8 cellular contexts compared by ENCODE assay signal in the genomic region with DNA sequence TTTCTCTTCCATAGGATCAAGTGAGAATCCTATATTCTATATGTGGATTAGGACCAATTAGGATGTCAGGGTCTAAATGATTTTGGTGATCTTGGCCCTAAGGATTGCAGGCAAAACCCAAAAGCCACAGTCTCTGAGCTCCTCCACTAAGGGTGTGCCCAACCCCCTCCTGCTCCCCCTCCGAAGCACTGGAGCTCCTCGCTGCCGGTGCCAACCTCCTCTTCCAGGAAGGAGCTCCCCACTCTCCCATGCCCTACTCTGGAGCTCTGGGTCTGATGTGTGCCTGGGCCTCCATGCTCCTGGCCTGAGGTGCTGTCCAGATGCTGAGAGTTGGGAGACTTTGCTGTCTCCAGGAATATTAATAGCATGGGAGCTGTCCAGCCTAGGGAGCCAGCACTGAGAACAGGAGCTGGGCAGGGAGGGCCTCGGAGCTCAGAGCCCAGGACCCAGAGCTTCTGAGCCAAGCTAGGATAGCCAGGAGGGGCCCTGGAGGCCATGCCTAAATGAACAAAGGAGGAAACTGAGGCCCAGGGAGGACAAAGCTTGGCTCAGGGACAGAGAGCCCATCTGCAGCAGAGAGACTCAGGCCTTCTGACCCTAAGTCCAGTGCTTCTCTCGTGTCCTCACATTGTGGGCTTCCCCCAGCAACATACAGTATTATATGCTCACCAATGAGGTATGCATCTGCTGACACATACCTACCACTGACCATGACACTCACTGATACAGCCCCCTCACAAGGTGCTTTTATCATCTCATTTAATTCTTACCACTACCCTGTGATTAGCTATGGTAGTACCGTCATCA. TPM values are rescaled to one million over a fixed set of nuclear protein-coding genes. Genes with fewer than 3 reads are reported as not detected.
DNase-seq lines count a peak whose midpoint lies in the region; ATAC-seq and TF ChIP-seq lines count a peak whose summit lies in the region.

No MANE protein-coding gene starts in this region.

- in situ Hi-C loops in Panc1 (cut with HindIII; ENCODE audit: low pct_unique_long_range_greater_than_20kb, low sequenced_read_pairs) = no loop called here

- POLR2A ChIA-PET in Panc1 (lab: Charles Lee) = interaction anchor here (0.8 kb wide), 1 partner anchor 424 kb away, joined by 12 read pairs; no protein-coding TSS in a partner anchor

- no peaks in the 10 kb centered on the region for H3K27me3 ChIP-seq in Panc1 (ENCODE audit: control insufficient read depth, insufficient read depth, low read length)

- H3K9me3 ChIP-seq in Panc1 (ENCODE audit: control insufficient read depth, insufficient read depth, low read depth, low read length) = no peaks in the 10 kb centered on the region

- H3K9me3 Mint-ChIP-seq in osteocyte (ENCODE audit: unreplicated experiment) = no peaks in the 10 kb centered on the region
- H3K9me3 Mint-ChIP-seq in natural killer cell treated with Interleukin-12 subunit alpha and Interleukin-12 subunit beta and Interleukin-15 and Interleukin-18, amount 100 ng/mL, for 72 hours = no peaks in the 10 kb centered on the region

- no TSS peak for BruUV-seq in Panc1 (replicated peaks; lab: Mats Ljungman, UMichigan)

- H3K4me3 ChIP-seq in Panc1 (ENCODE audit: low read depth in 2 of 2, low read length in 2 of 2) (no peak overlapping the region), epithelial cell of proximal tubule (ENCODE audit: low read depth, low read length) (no peak overlapping the region)

- TF ChIP-seq CTCF in Panc1 (IDR thresholded peaks at IDR 0.05) (no peak), epithelial cell of proximal tubule (conservative IDR thresholded peaks at IDR 0.05; ENCODE audit: low read depth, low read length) (no peak), osteocyte (IDR thresholded peaks at IDR 0.05) (no peak)

- H3K27ac ChIP-seq in Panc1 (ENCODE audit: low read length) = no peak overlapping the region

- H3K27ac Mint-ChIP-seq in osteocyte (ENCODE audit: unreplicated experiment) = no peak overlapping the region
- peak overlapping the region in 1 of 2 donors; percentile 41 for H3K27ac Mint-ChIP-seq in natural killer cell treated with Interleukin-12 subunit alpha and Interleukin-12 subunit beta and Interleukin-15 and Interleukin-18, amount 100 ng/mL, for 72 hours

- H3K27me3 Mint-ChIP-seq in osteocyte (ENCODE audit: unreplicated experiment) = no peaks in the 10 kb centered on the region
- no peaks in the 10 kb centered on the region for H3K27me3 Mint-ChIP-seq in natural killer cell treated with Interleukin-12 subunit alpha and Interleukin-12 subunit beta and Interleukin-15 and Interleukin-18, amount 100 ng/mL, for 72 hours

- CTCF ChIA-PET in Panc1 (lab: Charles Lee) = interaction anchor here (0.6 to 0.7 kb wide), 2 partner anchors 21 to 27 kb away, joined by 3 read pairs; no protein-coding TSS in a partner anchor

- H3K36me3 Mint-ChIP-seq in osteocyte (ENCODE audit: unreplicated experiment) = no peaks in the 10 kb centered on the region
- H3K36me3 Mint-ChIP-seq in natural killer cell treated with Interleukin-12 subunit alpha and Interleukin-12 subunit beta and Interleukin-15 and Interleukin-18, amount 100 ng/mL, for 72 hours = no peaks in the 10 kb centered on the region

- intact Hi-C loops in Panc1 (cut with micrococcal nuclease; ENCODE audit: unreplicated experiment) = no loop called here

- H3K4me1 Mint-ChIP-seq in osteocyte (ENCODE audit: unreplicated experiment) = no peaks in the 10 kb centered on the region
- peaks cover 4 to 8% of the 10 kb centered on the region in 2 donors for H3K4me1 Mint-ChIP-seq in natural killer cell treated with Interleukin-12 subunit alpha and Interleukin-12 subunit beta and Interleukin-15 and Interleukin-18, amount 100 ng/mL, for 72 hours (ENCODE audit: low read depth in 2 of 2)

- ATAC-seq in Panc1 = peak; percentile 79
- no peak for ATAC-seq in natural killer cell treated with Interleukin-12 subunit alpha and Interleukin-12 subunit beta and Interleukin-15 and Interleukin-18, amount 100 ng/mL, for 72 hours
- no peak for ATAC-seq in HG03108 (IDR thresholded peaks at IDR 0.05; ENCODE audit: unreplicated experiment)

- no peaks in the 10 kb centered on the region for H3K4me1 ChIP-seq in Panc1 (ENCODE audit: control insufficient read depth, insufficient read depth, low read length)

- DNase-seq in GM03348 (ENCODE audit: low spot score) (peak; percentile 90), Panc1 (ENCODE audit: low read depth, low spot score) (no peak), epithelial cell of proximal tubule (ENCODE audit: low read depth) (peak; percentile 18), osteocyte (ENCODE audit: extremely low spot score, unreplicated experiment) (peak; percentile 87), NCI-H510A (lab: John Stamatoyannopoulos, UW) (no peak)
- DNase-seq in natural killer cell treated with Interleukin-12 subunit alpha and Interleukin-12 subunit beta and Interleukin-15 and Interleukin-18, amount 100 ng/mL, for 72 hours (ENCODE audit: low spot score) = no peak
- DNase-seq in activated CD4-positive, alpha-beta T cell treated with anti-CD3 and anti-CD28 coated beads, Interleukin-2, amount 50 U/mL, for 48 hours = no peak

- H3K4me3 Mint-ChIP-seq in osteocyte (ENCODE audit: unreplicated experiment) = no peak overlapping the region
- H3K4me3 Mint-ChIP-seq in natural killer cell treated with Interleukin-12 subunit alpha and Interleukin-12 subunit beta and Interleukin-15 and Interleukin-18, amount 100 ng/mL, for 72 hours = no peak overlapping the region

- no peaks in the 10 kb centered on the region for H3K36me3 ChIP-seq in Panc1 (ENCODE audit: control insufficient read depth, insufficient read depth, low read length)

RNA-seq across cellular contexts. Expression of gene HERC1, which starts 36.9 kb away (rescaled TPM):
- total RNA-seq in Panc1 (2021; ENCODE audit: unreplicated experiment) (29.7 TPM), epithelial cell of proximal tubule (13.5 and 22.3 TPM in 2 replicates), osteocyte (93.3 and 100 TPM in 2 replicates)
- 23.3 TPM for polyA plus RNA-seq in Panc1 (2012; ENCODE audit: insufficient read length)
- 100 to 1,000 TPM in 1 of 2 donors, 10 to 100 TPM in 1; 97.9 to 142 TPM for total RNA-seq in natural killer cell treated with Interleukin-12 subunit alpha and Interleukin-12 subunit beta and Interleukin-15 and Interleukin-18, amount 100 ng/mL, for 72 hours

Comparison
In these comparisons a context has a peak if more than half of its experiments do, and no peak if none do; other contexts are left out.
1. DNase-seq: peak in GM03348 (single experiment), epithelial cell of proximal tubule (single experiment) and osteocyte (single experiment); none in Panc1 (single experiment), natural killer cell treated with Interleukin-12 subunit alpha and Interleukin-12 subunit beta and Interleukin-15 and Interleukin-18, amount 100 ng/mL, for 72 hours (single experiment), activated CD4-positive, alpha-beta T cell treated with anti-CD3 and anti-CD28 coated beads, Interleukin-2, amount 50 U/mL, for 48 hours (0 of 2) and NCI-H510A (single experiment).